In genomic region chr1:178362784-178363183, GRCh38 we compare ENCODE assay signal across 1 cellular context.
TF ChIP-seq lines count a peak whose summit lies in the region.

No MANE protein-coding gene starts in this region.

TF ChIP-seq in A549, 52 proteins besides CTCF, POLR2A, EP300 and RAD21 (continued from another document):
- TF ChIP-seq REST (IDR thresholded peaks at IDR 0.05) (no peak), CHD4 (IDR thresholded peaks at IDR 0.05; ENCODE audit: borderline replicate concordance) (no peak), HMGXB4 (CRISPR knock-in tag; IDR thresholded peaks at IDR 0.05; ENCODE audit: borderline replicate concordance) (no peak), JUN (IDR thresholded peaks at IDR 0.05) (no peak), TFCP2L1 (CRISPR knock-in tag; IDR thresholded peaks at IDR 0.05) (no peak), RNF2 (IDR thresholded peaks at IDR 0.05; ENCODE audit: borderline replicate concordance, low read depth) (no peak), EHF (CRISPR knock-in tag; IDR thresholded peaks at IDR 0.05) (no peak), MYC (IDR thresholded peaks at IDR 0.05; ENCODE audit: borderline replicate concordance, low read length) (no peak), GATA3 (IDR thresholded peaks at IDR 0.05; ENCODE audit: borderline replicate concordance) (no peak), BCL3 (IDR thresholded peaks at IDR 0.05) (no peak)
TF ChIP-seq in A549: peak in this region for 0.
